21 cellular contexts compared by ENCODE assay signal in the genomic region with DNA sequence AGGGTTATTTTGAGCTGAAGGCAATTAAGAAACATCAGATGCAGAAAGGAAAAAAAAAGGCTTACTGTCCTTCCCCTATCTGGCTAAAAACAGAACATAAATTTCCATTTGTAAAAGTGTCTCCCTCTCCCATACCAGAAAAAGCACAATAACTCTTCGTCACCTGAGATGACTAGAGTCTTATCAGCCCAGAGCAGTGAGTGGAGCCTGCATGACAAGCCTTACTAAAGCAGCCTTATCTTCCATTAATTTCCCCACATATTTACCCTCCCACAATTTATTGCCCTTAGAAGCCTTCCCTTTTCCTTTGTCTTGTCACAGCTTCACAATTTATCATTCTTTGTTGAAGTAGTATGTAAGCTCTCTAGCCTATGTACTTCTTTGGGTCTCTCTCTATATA. TPM values are rescaled to one million over a fixed set of nuclear protein-coding genes. Genes with fewer than 3 reads are reported as not detected.
A peak's percentile ranks its signal among the peaks of the same experiment; 100 is the strongest.
DNase-seq lines count a peak whose midpoint lies in the region; ATAC-seq, FAIRE-seq and TF ChIP-seq lines count a peak whose summit lies in the region.
"Had no signal": no experiment of that assay in that cellular context is flagged by ENCODE, and none has a peak within 500 bp of the region (broad histone marks: within the 10 kb centered on the region; RNA-seq: fewer than 3 reads in every experiment).

No MANE protein-coding gene starts in this region.

- H3K36me3 ChIP-seq in K562 (ENCODE audit: control insufficient read depth, insufficient read depth, low read length): no peaks in the 10 kb centered on the region

- no peaks in the 10 kb centered on the region for H3K9me1 ChIP-seq in K562 (ENCODE audit: control insufficient read depth, insufficient read depth, low read length)

- CTCF ChIA-PET in K562 (lab: Yijun Ruan, JAX; ENCODE audit: low intra/inter-chr PET ratio): no interaction called here

- no peak overlapping the region for H3K4me3 Mint-ChIP-seq in nephron progenitor cell
- H3K4me3 Mint-ChIP-seq: CD4-positive, CD25-positive, alpha-beta regulatory T cell; CD8-positive, alpha-beta T cell; GM23338; H9; HFFc6 had no signal

- TF ChIP-seq POLR2A in K562 (conservative IDR thresholded peaks at IDR 0.05): no peak

- peak; percentile 97 for TF ChIP-seq EP300 in K562 (IDR thresholded peaks at IDR 0.05; ENCODE audit: low read length)

- peak in 58 of 76 experiments; percentile 2 to 92 (median 50) for DNase-seq in HUDEP-2 (lab: John Stamatoyannopoulos, UW; ENCODE audit: unreplicated experiment in 76 of 76)
- peak; percentile 93 for DNase-seq in OCI-M1 (lab: John Stamatoyannopoulos, UW)
- DNase-seq in K562 (ENCODE audit: extremely low read depth in 1 of 4, low spot score in 3 of 4): peak; percentile 67 to 89 (median 72)
- DNase-seq in nephron progenitor cell: no peak
- DNase-seq in amniotic stem cell (lab: John Stamatoyannopoulos, UW): no peak
- DNase-seq in dedifferentiated amniotic fluid mesenchymal stem cell (ENCODE audit: extremely low spot score): no peak
- DNase-seq in NCI-H524 (lab: John Stamatoyannopoulos, UW): no peak
- DNase-seq in NCI-H1417 treated with DMSO at 0.1 percent for 48 hours (lab: John Stamatoyannopoulos, UW): no peak
- DNase-seq: C1 segment of cervical spinal cord; Caco-2; CD4-positive, CD25-positive, alpha-beta regulatory T cell; CD8-positive, alpha-beta T cell; DMS153; DND-41; H9; HFFc6 had no signal

- FAIRE-seq in K562 (lab: Jason Lieb, UNC): peak; percentile 95
- FAIRE-seq: G401.6, GM12892, GM19239 had no signal

- H3K36me3 Mint-ChIP-seq in nephron progenitor cell (ENCODE audit: low read depth): no peaks in the 10 kb centered on the region
- H3K36me3 Mint-ChIP-seq: CD4-positive, CD25-positive, alpha-beta regulatory T cell; CD8-positive, alpha-beta T cell had no signal

- peak overlapping the region; percentile 78 for H3K27ac ChIP-seq in K562 (ENCODE audit: extremely low read depth, low read depth, low read length)

- WGBS in K562 (ENCODE audit: insufficient coverage, low coverage, missing lambda C conversion rate): 0% methylated on average over 1 of the region's 1 CpG

- peaks cover 10% of the 10 kb centered on the region for H3K9me3 Mint-ChIP-seq in nephron progenitor cell
- H3K9me3 Mint-ChIP-seq: CD8-positive, alpha-beta T cell; HFFc6 had no signal

- H3K27me3 ChIP-seq in K562 (ENCODE audit: control insufficient read depth in 2 of 2, insufficient read depth in 2 of 2, low read length in 2 of 2): no peaks in the 10 kb centered on the region

- TF ChIP-seq RAD21 in K562 (CRISPR knock-in tag; conservative IDR thresholded peaks at IDR 0.05 in 1 of 2, IDR thresholded peaks at IDR 0.05 in 1 of 2): no peak

- peaks cover 15% of the 10 kb centered on the region for H3K9me3 ChIP-seq in K562 (replicated peaks; ENCODE audit: control insufficient read depth, insufficient read depth, low read depth, low read length)
- H3K9me3 ChIP-seq: Caco-2 had no signal

- H3K4me1 ChIP-seq in K562 (replicated peaks in 1 of 2; ENCODE audit: control insufficient read depth in 2 of 2, insufficient read depth in 2 of 2, low read length in 2 of 2): peaks cover 20 to 35% of the 10 kb centered on the region in 2 experiments; a peak in 4 of 5 replicates

- peak; percentile 82 for ATAC-seq in K562
- ATAC-seq: CD8-positive, alpha-beta T cell; GM23338; HCT116 had no signal

- BruUV-seq in K562 (replicated peaks; lab: Mats Ljungman, UMichigan): no TSS peak

- H3K27me3 Mint-ChIP-seq in nephron progenitor cell (ENCODE audit: low read depth, poor library complexity): peaks cover 4% of the 10 kb centered on the region

- H4K20me1 ChIP-seq in K562 (replicated peaks; ENCODE audit: control insufficient read depth, insufficient read depth, low read length): no peaks in the 10 kb centered on the region

- H3K79me2 ChIP-seq in K562 (ENCODE audit: control insufficient read depth, insufficient read depth, low read length): no peaks in the 10 kb centered on the region

- peak overlapping the region; percentile 28 for H3K27ac Mint-ChIP-seq in nephron progenitor cell
- H3K27ac Mint-ChIP-seq: CD8-positive, alpha-beta T cell; GM23338; HFFc6 had no signal

- in situ Hi-C loops in K562 (cut with MboI): no loop called here

- POLR2A ChIA-PET in K562 (lab: Yijun Ruan, JAX): interaction anchor here (0.6 to 2.3 kb wide), 2 partner anchors 10 to 28 kb away, joined by 3 to 9 read pairs; no protein-coding TSS in a partner anchor

- H3K4me2 ChIP-seq in K562 (ENCODE audit: insufficient read depth, low read length): peak overlapping the region; percentile 29
- H3K4me2 ChIP-seq: GM23338 had no signal

- H3K4me1 Mint-ChIP-seq in nephron progenitor cell: peaks cover 22% of the 10 kb centered on the region
- H3K4me1 Mint-ChIP-seq: CD4-positive, CD25-positive, alpha-beta regulatory T cell had no signal

- no peak overlapping the region for H2AFZ ChIP-seq in K562 (ENCODE audit: low read depth, low read length)
- H2AFZ ChIP-seq: GM23338 had no signal

- no peak overlapping the region for H3K4me3 ChIP-seq in K562
- H3K4me3 ChIP-seq: GM23338 had no signal

- TF ChIP-seq CTCF in K562 (IDR thresholded peaks at IDR 0.05 in 2 of 3, conservative IDR thresholded peaks at IDR 0.05 in 1 of 3; ENCODE audit: insufficient read depth in 2 of 3, low read depth in 1 of 3, low read length in 3 of 3): no peak
- TF ChIP-seq CTCF in nephron progenitor cell (IDR thresholded peaks at IDR 0.05): no peak

- intact Hi-C loops in K562 (cut with micrococcal nuclease): no loop called here

- peak overlapping the region in 1 of 2 experiments; percentile 12; a peak in 1 of 4 replicates for H3K9ac ChIP-seq in K562 (ENCODE audit: insufficient read depth in 1 of 2, low read depth in 2 of 2, low read length in 2 of 2)

TF ChIP-seq in K562, 482 proteins besides CTCF, POLR2A, EP300 and RAD21 (continues in another document):
- TF ChIP-seq NR2C2 (CRISPR knock-in tag; IDR thresholded peaks at IDR 0.05) (no peak), NR2C2 (tag; IDR thresholded peaks at IDR 0.05) (no peak), BRF1 (IDR thresholded peaks at IDR 0.05; ENCODE audit: borderline replicate concordance, extremely low read depth, insufficient read length) (no peak)
- TF ChIP-seq, protein P1, sequence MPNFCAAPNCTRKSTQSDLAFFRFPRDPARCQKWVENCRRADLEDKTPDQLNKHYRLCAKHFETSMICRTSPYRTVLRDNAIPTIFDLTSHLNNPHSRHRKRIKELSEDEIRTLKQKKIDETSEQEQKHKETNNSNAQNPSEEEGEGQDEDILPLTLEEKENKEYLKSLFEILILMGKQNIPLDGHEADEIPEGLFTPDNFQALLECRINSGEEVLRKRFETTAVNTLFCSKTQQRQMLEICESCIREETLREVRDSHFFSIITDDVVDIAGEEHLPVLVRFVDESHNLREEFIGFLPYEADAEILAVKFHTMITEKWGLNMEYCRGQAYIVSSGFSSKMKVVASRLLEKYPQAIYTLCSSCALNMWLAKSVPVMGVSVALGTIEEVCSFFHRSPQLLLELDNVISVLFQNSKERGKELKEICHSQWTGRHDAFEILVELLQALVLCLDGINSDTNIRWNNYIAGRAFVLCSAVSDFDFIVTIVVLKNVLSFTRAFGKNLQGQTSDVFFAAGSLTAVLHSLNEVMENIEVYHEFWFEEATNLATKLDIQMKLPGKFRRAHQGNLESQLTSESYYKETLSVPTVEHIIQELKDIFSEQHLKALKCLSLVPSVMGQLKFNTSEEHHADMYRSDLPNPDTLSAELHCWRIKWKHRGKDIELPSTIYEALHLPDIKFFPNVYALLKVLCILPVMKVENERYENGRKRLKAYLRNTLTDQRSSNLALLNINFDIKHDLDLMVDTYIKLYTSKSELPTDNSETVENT (CRISPR knock-in tag; IDR thresholded peaks at IDR 0.05): no peak

RNA-seq across cellular contexts. Expression of gene ATP8A2, which starts 22.9 kb away (rescaled TPM):
- total RNA-seq in K562 (2011; cell fraction: chromatin; rRNA removed; ENCODE audit: low replicate concordance): 0.76 and 1.1 TPM in 2 replicates
- total RNA-seq in K562 (2011; cell fraction: nucleolus; rRNA removed): 0.50 TPM in 1 of 2 replicates, not detected in the other
- 0.15 and 0.51 TPM in 2 replicates for total RNA-seq in K562 (2011; cell fraction: nucleoplasm; rRNA removed)
- under 0.01 TPM in 2 replicates for total RNA-seq in K562 (2014; rRNA removed)
- total RNA-seq in K562 (2014; rRNA removed; fragmentation: Illumina TruSeq; extraction: Trizol): 0.33 TPM in 1 of 2 replicates, not detected in the other
- not detected in 2 replicates for total RNA-seq in K562 (2015; rRNA removed; fragmentation: Illumina TruSeq; extraction: Trizol)
- not detected in 2 replicates for total RNA-seq in K562 (2021)
- 0.03 and 0.06 TPM in 2 replicates for polyA plus RNA-seq in K562 (2011; rRNA removed)
- polyA plus RNA-seq in K562 (2011; cell fraction: cytosol; rRNA removed): 0.01 and 0.06 TPM in 2 replicates
- polyA plus RNA-seq in K562 (2011; cell fraction: nucleus; rRNA removed): 0.06 and 0.07 TPM in 2 replicates
- 0.05 and 0.10 TPM in 2 replicates for polyA plus RNA-seq in K562 (2012)
- 0.06 and 0.08 TPM in 2 replicates for polyA plus RNA-seq in K562 (2014; fragmentation: Illumina TruSeq; extraction: Trizol)
- polyA plus RNA-seq in K562 (2014; fragmentation: Nextera tagmentation; extraction: Ambion mirVana): under 1 TPM in 1 of 2 experiments, not detected in 1; 0.08 TPM
- 0.04 TPM in 1 of 2 replicates, not detected in the other for polyA plus RNA-seq in K562 (2014; rRNA removed)
- 0.09 and 0.60 TPM in 2 replicates for polyA minus RNA-seq in K562 (2011; rRNA and poly(A)+ RNA removed)
- not detected in 2 replicates for polyA minus RNA-seq in K562 (2011; cell fraction: cytosol; rRNA and poly(A)+ RNA removed)
- polyA minus RNA-seq in K562 (2011; cell fraction: nucleus; rRNA and poly(A)+ RNA removed): under 0.01 and 1.1 TPM in 2 replicates

Comparison
In these comparisons a context has a peak if more than half of its experiments do, and no peak if none do; other contexts are left out.
1. DNase-seq: peak in HUDEP-2 (58 of 76), OCI-M1 (single experiment) and K562 (4 of 4); none in nephron progenitor cell (single experiment), amniotic stem cell (single experiment), dedifferentiated amniotic fluid mesenchymal stem cell (single experiment), NCI-H524 (0 of 2) and NCI-H1417 treated with DMSO at 0.1 percent for 48 hours (single experiment).